Comparison of ENCODE assay signal across 1 cellular context in genomic region chr17:19339341-19339815, GRCh38.
TF ChIP-seq lines count a peak whose summit lies in the region.

No MANE protein-coding gene starts in this region.

TF ChIP-seq in IMR-90, 13 proteins besides CTCF, POLR2A, EP300 and RAD21:
- TF ChIP-seq CEBPB (IDR thresholded peaks at IDR 0.05; ENCODE audit: low read depth, low read length), result no peak
- no peak for TF ChIP-seq MAFK (IDR thresholded peaks at IDR 0.05; ENCODE audit: low read depth, low read length)
- TF ChIP-seq, protein P1, sequence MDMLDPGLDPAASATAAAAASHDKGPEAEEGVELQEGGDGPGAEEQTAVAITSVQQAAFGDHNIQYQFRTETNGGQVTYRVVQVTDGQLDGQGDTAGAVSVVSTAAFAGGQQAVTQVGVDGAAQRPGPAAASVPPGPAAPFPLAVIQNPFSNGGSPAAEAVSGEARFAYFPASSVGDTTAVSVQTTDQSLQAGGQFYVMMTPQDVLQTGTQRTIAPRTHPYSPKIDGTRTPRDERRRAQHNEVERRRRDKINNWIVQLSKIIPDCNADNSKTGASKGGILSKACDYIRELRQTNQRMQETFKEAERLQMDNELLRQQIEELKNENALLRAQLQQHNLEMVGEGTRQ (IDR thresholded peaks at IDR 0.05; ENCODE audit: low read depth, low read length), result no peak
- TF ChIP-seq CHD1 (IDR thresholded peaks at IDR 0.05; ENCODE audit: low read depth, low read length), result no peak
- no peak for TF ChIP-seq RFX5 (IDR thresholded peaks at IDR 0.05; ENCODE audit: low read depth, low read length)
- TF ChIP-seq, protein P2, sequence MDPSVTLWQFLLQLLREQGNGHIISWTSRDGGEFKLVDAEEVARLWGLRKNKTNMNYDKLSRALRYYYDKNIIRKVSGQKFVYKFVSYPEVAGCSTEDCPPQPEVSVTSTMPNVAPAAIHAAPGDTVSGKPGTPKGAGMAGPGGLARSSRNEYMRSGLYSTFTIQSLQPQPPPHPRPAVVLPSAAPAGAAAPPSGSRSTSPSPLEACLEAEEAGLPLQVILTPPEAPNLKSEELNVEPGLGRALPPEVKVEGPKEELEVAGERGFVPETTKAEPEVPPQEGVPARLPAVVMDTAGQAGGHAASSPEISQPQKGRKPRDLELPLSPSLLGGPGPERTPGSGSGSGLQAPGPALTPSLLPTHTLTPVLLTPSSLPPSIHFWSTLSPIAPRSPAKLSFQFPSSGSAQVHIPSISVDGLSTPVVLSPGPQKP (IDR thresholded peaks at IDR 0.05; ENCODE audit: borderline replicate concordance, low read depth, low read length), result no peak
- no peak for TF ChIP-seq MAZ (IDR thresholded peaks at IDR 0.05; ENCODE audit: borderline replicate concordance, low read depth, low read length)
- TF ChIP-seq RCOR1 (IDR thresholded peaks at IDR 0.05; ENCODE audit: insufficient replicate concordance, low read length), result no peak
- no peak for TF ChIP-seq SMC3 (IDR thresholded peaks at IDR 0.05; ENCODE audit: low read depth, low read length)
- TF ChIP-seq FOS (IDR thresholded peaks at IDR 0.05; ENCODE audit: low read depth, low read length), result no peak
- TF ChIP-seq MXI1 (IDR thresholded peaks at IDR 0.05; ENCODE audit: borderline replicate concordance, low read depth, low read length), result no peak
- no peak for TF ChIP-seq BHLHE40 (IDR thresholded peaks at IDR 0.05; ENCODE audit: low read depth, low read length)
- TF ChIP-seq NFE2L2 (IDR thresholded peaks at IDR 0.05; ENCODE audit: low read depth, low read length), result no peak
